Comparison of ENCODE assay signal across 9 cellular contexts in genomic region chr5:59218424-59219045, GRCh38.
DNase-seq lines count a peak whose midpoint lies in the region; ATAC-seq and TF ChIP-seq lines count a peak whose summit lies in the region.
"Had no signal": no experiment of that assay in that cellular context is flagged by ENCODE, and none has a peak within 500 bp of the region (broad histone marks: within the 10 kb centered on the region; RNA-seq: fewer than 3 reads in every experiment).

No MANE protein-coding gene starts in this region.

- TF ChIP-seq CTCF in KMS-11 (conservative IDR thresholded peaks at IDR 0.05; ENCODE audit: low read depth, low read length) (peak; percentile 70), astrocyte of the spinal cord (IDR thresholded peaks at IDR 0.05; ENCODE audit: low read depth, low read length) (peak; percentile 18), mesothelial cell of epicardium (IDR thresholded peaks at IDR 0.05; ENCODE audit: unreplicated experiment) (peak; percentile 82)

- in situ Hi-C loops in astrocyte of the spinal cord (cut with HindIII; ENCODE audit: low sequenced_read_pairs), result no loop called here

- no peak overlapping the region for H3K9ac ChIP-seq in KMS-11

- H3K4me3 Mint-ChIP-seq in mesothelial cell of epicardium, result no peak overlapping the region

- no peak overlapping the region for H3K27ac ChIP-seq in KMS-11
- H3K27ac ChIP-seq: epithelial cell of prostate had no signal

- peaks cover 9% of the 10 kb centered on the region for H3K36me3 Mint-ChIP-seq in mesothelial cell of epicardium

- no peaks in the 10 kb centered on the region for H3K36me3 ChIP-seq in KMS-11 (ENCODE audit: insufficient read depth)

- no peaks in the 10 kb centered on the region for H3K9me3 Mint-ChIP-seq in mesothelial cell of epicardium

- H4K20me1 ChIP-seq in KMS-11 (ENCODE audit: insufficient read depth), result no peaks in the 10 kb centered on the region

- H3K27ac Mint-ChIP-seq in mesothelial cell of epicardium, result no peak overlapping the region

- H3K27me3 ChIP-seq in KMS-11 (ENCODE audit: insufficient read depth, low read depth), result no peaks in the 10 kb centered on the region

- H3K27me3 Mint-ChIP-seq in mesothelial cell of epicardium (ENCODE audit: low read depth), result no peaks in the 10 kb centered on the region

- H2AFZ ChIP-seq in KMS-11 (ENCODE audit: low read depth), result no peak overlapping the region

- DNase-seq in DMS53 treated with DMSO at 0.1 percent for 48 hours (lab: John Stamatoyannopoulos, UW; ENCODE audit: unreplicated experiment) (peak; percentile 34), astrocyte of the spinal cord (ENCODE audit: low read depth, low spot score) (peak; percentile 35), mesothelial cell of epicardium (ENCODE audit: low spot score in 2 of 2, unreplicated experiment in 2 of 2) (no peak), C1 segment of cervical spinal cord (lab: John Stamatoyannopoulos, UW) (no peak)
- no peak for DNase-seq in NK-92 treated with Interleukin-12 subunit alpha and Interleukin-12 subunit beta, amount 100 ng/mL, for 24 hours (lab: John Stamatoyannopoulos, UW)

- no peak overlapping the region for H3K4me2 ChIP-seq in KMS-11

- H3K79me2 ChIP-seq in KMS-11 (ENCODE audit: insufficient read depth, low read depth), result no peaks in the 10 kb centered on the region

- no peak for ATAC-seq in GM18505 (IDR thresholded peaks at IDR 0.05; ENCODE audit: unreplicated experiment)
- no peak for ATAC-seq in HG02610 (IDR thresholded peaks at IDR 0.05; ENCODE audit: unreplicated experiment)

- H3K4me3 ChIP-seq in KMS-11 (IDR thresholded peaks at IDR 0.05; ENCODE audit: insufficient read depth, low read depth, low read length) (no peak overlapping the region), astrocyte of the spinal cord (ENCODE audit: low read depth, low read length) (no peak overlapping the region)

- no peaks in the 10 kb centered on the region for H3K4me1 ChIP-seq in KMS-11 (ENCODE audit: low read depth, poor library complexity, severe bottlenecking)

- H3K4me1 Mint-ChIP-seq in mesothelial cell of epicardium, result peaks cover 26% of the 10 kb centered on the region

- TF ChIP-seq POLR2A in GM18505 (IDR thresholded peaks at IDR 0.05; ENCODE audit: borderline replicate concordance, extremely low read depth, insufficient read depth, insufficient read length), result no peak

Comparison
In these comparisons a context has a peak if more than half of its experiments do, and no peak if none do; other contexts are left out.
1. DNase-seq: peak in DMS53 treated with DMSO at 0.1 percent for 48 hours (single experiment) and astrocyte of the spinal cord (single experiment); none in mesothelial cell of epicardium (0 of 2), C1 segment of cervical spinal cord (0 of 14) and NK-92 treated with Interleukin-12 subunit alpha and Interleukin-12 subunit beta, amount 100 ng/mL, for 24 hours (single experiment).
2. CTCF ChIP-seq: peak in every context shown above with its lines; median percentile 82 in mesothelial cell of epicardium; 70 in KMS-11; 18 in astrocyte of the spinal cord.